ENCODE assay signal across 1 cellular context in genomic region chr14:101073598-101073965, GRCh38.
A peak's percentile ranks its signal among the peaks of the same experiment; 100 is the strongest.
TF ChIP-seq lines count a peak whose summit lies in the region.

No MANE protein-coding gene starts in this region.

TF ChIP-seq in WTC11, 78 proteins besides CTCF, POLR2A, EP300 and RAD21:
- TF ChIP-seq FOXP4 (CRISPR knock-in tag; IDR thresholded peaks at IDR 0.05) (no peak), ZNF423 (CRISPR knock-in tag; IDR thresholded peaks at IDR 0.05) (peak; percentile 43; the same call in 1 of the 2 replicates)
